Comparison of ENCODE assay signal across 27 cellular contexts in the genomic region with DNA sequence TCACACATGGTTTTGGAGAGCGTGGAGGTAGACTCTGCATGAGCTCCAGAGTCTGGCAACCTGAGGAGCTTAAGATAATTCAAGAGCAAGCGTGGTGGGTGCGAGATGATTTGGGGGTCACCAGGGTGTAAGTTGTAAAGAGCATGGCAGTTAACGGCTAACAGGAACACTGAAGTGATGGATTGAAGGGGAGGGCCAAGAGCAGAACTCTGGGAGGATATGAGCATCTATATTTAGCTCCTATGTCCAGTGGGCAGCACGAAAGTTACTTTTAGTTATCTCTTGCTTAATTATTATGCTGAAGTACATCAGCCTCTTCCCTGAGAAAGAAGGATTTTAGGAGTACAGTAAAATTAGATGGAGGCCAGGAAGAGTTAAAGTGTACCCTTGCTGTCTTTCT.
"Had no signal": no experiment of that assay in that cellular context is flagged by ENCODE, and none has a peak within 500 bp of the region (broad histone marks: within the 10 kb centered on the region; RNA-seq: fewer than 3 reads in every experiment).

No MANE protein-coding gene starts in this region.

- H3K27ac ChIP-seq: brain microvascular endothelial cell, colonic mucosa, epithelial cell of prostate, esophagus squamous epithelium, WERI-Rb-1 had no signal

- ATAC-seq: activated CD4-positive, CD25-positive, alpha-beta regulatory T cell treated with anti-CD3 and anti-CD28 coated beads, Interleukin-2, amount 50 U/mL, for 24 hours; activated CD8-positive, alpha-beta T cell treated with anti-CD3 and anti-CD28 coated beads for 36 hours; activated T-cell treated with anti-CD3 and anti-CD28 coated beads, Interleukin-2, amount 50 U/mL, for 4 hours; activated T-helper 17 cell treated with anti-CD3 and anti-CD28 coated beads, Interleukin-2, amount 50 U/mL, for 72 hours; T-helper 17 cell had no signal

- H3K27me3 ChIP-seq: brain microvascular endothelial cell, colonic mucosa, esophagus squamous epithelium had no signal

- H3K36me3 ChIP-seq: brain microvascular endothelial cell, colonic mucosa, esophagus squamous epithelium, WERI-Rb-1 had no signal

- H3K4me3 ChIP-seq: colonic mucosa, esophagus squamous epithelium had no signal

- H3K9me3 ChIP-seq: colonic mucosa, esophagus squamous epithelium had no signal

- DNase-seq: activated B cell treated with CpG ODN at 0.5 μM for 24 hours; activated CD4-positive, alpha-beta T cell treated with anti-CD3 and anti-CD28 coated beads for 48 hours; activated CD4-positive, alpha-beta T cell treated with anti-CD3 and anti-CD28 coated beads, Interleukin-2, amount 50 U/mL, for 1 hour; activated CD4-positive, alpha-beta T cell treated with anti-CD3 and anti-CD28 coated beads, Interleukin-2, amount 50 U/mL, for 48 hours; activated CD8-positive, alpha-beta memory T cell treated with anti-CD3 and anti-CD28 coated beads for 24 hours; activated CD8-positive, alpha-beta T cell treated with anti-CD3 and anti-CD28 coated beads for 36 hours; activated effector memory CD4-positive, alpha-beta T cell treated with Interleukin-2 at 50 U/mL for 16 hours; activated gamma-delta T cell treated with Interleukin-2 at 50 U/mL for 16 hours; activated naive CD4-positive, alpha-beta T cell treated with anti-CD3 and anti-CD28 coated beads, Interleukin-2, amount 50 U/mL, for 16 hours; activated naive CD4-positive, alpha-beta T cell treated with Interleukin-2 at 50 U/mL for 16 hours; activated T-cell treated with anti-CD3 and anti-CD28 coated beads, Interleukin-2, amount 50 U/mL, for 4 hours; amniotic stem cell; anterior cingulate cortex; brain microvascular endothelial cell; central memory CD4-positive, alpha-beta T cell; cerebellar nuclear complex; colonic mucosa; effector CD8-positive, alpha-beta T cell; esophagus squamous epithelium; foreskin melanocyte; T-helper 1 cell; T-helper 17 cell; T1000; WERI-Rb-1 had no signal

- H3K4me1 ChIP-seq: colonic mucosa, esophagus squamous epithelium had no signal
